ENCODE assay signal across 1 cellular context in the genomic region with DNA sequence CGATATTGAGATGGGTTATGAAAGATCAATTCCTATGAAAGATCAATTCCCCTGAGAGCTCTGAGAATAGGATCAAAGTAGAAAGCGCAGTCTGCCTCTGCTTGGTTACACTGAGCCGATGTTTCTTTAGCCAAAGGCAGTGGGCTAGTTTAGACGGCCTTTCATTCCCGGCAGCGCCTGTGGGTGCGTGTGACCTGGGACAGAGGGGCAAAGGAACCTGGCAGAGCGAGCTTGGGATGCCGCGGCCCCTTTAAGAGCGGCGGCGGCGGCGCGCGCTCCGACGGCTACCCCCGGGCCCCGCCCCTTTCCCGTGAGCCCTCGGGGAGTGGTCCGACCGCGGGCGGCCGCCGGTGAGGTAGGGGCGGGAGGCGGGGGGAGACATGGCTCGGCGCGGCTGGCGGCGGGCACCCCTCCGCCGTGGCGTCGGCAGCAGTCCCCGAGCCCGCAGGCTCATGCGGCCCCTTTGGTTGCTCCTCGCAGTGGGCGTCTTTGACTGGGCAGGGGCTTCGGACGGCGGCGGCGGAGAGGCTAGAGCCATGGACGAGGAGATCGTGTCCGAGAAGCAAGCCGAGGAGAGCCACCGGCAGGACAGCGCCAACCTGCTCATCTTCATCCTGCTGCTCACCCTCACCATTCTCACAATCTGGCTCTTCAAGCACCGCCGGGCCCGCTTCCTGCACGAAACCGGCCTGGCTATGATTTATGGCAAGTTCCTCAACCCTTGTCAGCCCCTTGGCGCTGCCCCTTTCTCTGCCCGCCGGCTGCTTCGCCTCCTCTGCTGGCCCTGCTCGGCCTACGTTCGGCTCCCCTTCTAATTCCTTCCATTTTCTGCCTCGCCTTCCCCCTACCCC.
TF ChIP-seq lines count a peak whose summit lies in the region.

Gene SLC9A6 (plus strand): TSS at position 313 of the 851 bp plus-strand sequence. CDS start 224 bp downstream, at position 537.

TF ChIP-seq in GM12878, 131 proteins besides CTCF, POLR2A, EP300 and RAD21 (continued from another document):
- TF ChIP-seq YBX1 (IDR thresholded peaks at IDR 0.05) (no peak), NFYA (IDR thresholded peaks at IDR 0.05; ENCODE audit: borderline replicate concordance, low read depth, low read length) (no peak), MTA3 (IDR thresholded peaks at IDR 0.05; ENCODE audit: borderline replicate concordance, low read length) (no peak), ZNF274 (IDR thresholded peaks at IDR 0.05; ENCODE audit: insufficient read depth, insufficient read length) (no peak), RFX5 (IDR thresholded peaks at IDR 0.05; ENCODE audit: low read depth, low read length) (no peak), MEF2B (IDR thresholded peaks at IDR 0.05; ENCODE audit: partially characterized antibody, poor library complexity, severe bottlenecking) (peak; percentile 74), EGR1 (IDR thresholded peaks at IDR 0.05; ENCODE audit: borderline replicate concordance in 1 of 2, low read depth in 2 of 2, low read length in 2 of 2) (no peak), CUX1 (IDR thresholded peaks at IDR 0.05; ENCODE audit: insufficient replicate concordance, low read depth, low read length) (no peak), NBN (IDR thresholded peaks at IDR 0.05) (no peak), IKZF2 (IDR thresholded peaks at IDR 0.05) (no peak), STAT3 (IDR thresholded peaks at IDR 0.05; ENCODE audit: low read depth, low read length) (no peak), NR2F1 (conservative IDR thresholded peaks at IDR 0.05) (0 out of 2 replicates have a peak, but pooled peaks have one; percentile 20), SIN3A (IDR thresholded peaks at IDR 0.05; ENCODE audit: low read depth, low read length) (0 out of 2 replicates have a peak, but pooled peaks have one; percentile 31), RAD51 (IDR thresholded peaks at IDR 0.05) (no peak), HDAC2 (IDR thresholded peaks at IDR 0.05) (no peak), HCFC1 (IDR thresholded peaks at IDR 0.05; ENCODE audit: low read length) (no peak)
- TF ChIP-seq, protein P1, sequence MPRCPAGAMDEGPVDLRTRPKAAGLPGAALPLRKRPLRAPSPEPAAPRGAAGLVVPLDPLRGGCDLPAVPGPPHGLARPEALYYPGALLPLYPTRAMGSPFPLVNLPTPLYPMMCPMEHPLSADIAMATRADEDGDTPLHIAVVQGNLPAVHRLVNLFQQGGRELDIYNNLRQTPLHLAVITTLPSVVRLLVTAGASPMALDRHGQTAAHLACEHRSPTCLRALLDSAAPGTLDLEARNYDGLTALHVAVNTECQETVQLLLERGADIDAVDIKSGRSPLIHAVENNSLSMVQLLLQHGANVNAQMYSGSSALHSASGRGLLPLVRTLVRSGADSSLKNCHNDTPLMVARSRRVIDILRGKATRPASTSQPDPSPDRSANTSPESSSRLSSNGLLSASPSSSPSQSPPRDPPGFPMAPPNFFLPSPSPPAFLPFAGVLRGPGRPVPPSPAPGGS (IDR thresholded peaks at IDR 0.05; ENCODE audit: borderline replicate concordance, insufficient read depth, low read depth, low read length, poor library complexity, severe bottlenecking): no peak
